In the genomic region with DNA sequence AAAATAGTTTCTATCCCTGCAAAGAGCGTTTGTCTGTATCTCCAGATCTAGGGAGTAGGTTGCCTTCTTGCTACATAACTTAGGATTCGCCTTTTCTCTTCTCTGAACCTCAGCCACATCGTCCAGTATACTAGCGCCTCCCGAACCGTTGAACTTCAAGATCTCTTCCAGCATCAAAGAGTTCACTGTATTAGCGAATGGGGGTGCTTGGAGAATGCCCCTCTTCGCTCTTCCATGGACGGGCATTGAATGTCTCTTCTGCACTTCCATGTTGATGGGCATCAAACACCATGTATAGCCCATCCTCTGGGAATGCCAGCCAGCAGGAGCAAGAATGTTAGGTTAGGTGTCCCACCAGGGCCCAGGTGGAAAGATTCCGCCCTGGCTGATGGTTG, we compare ENCODE assay signal across 17 cellular contexts. TPM values are rescaled to one million over a fixed set of nuclear protein-coding genes. Genes with fewer than 3 reads are reported as not detected.
DNase-seq lines count a peak whose midpoint lies in the region; TF ChIP-seq lines count a peak whose summit lies in the region.
"Had no signal": no experiment of that assay in that cellular context is flagged by ENCODE, and none has a peak within 500 bp of the region (broad histone marks: within the 10 kb centered on the region; RNA-seq: fewer than 3 reads in every experiment).

No MANE protein-coding gene starts in this region.

- H3K4me2 ChIP-seq in H9 (ENCODE audit: insufficient read depth, insufficient read length, low read length), result peak overlapping the region; percentile 80
- peak overlapping the region; percentile 92 for H3K4me2 ChIP-seq in skeletal muscle satellite cell (ENCODE audit: low read length)

- no peak overlapping the region for H2BK20ac ChIP-seq in H9 (ENCODE audit: low read depth, low read length, poor library complexity, severe bottlenecking)

- no peak overlapping the region for H4K91ac ChIP-seq in H9 (ENCODE audit: insufficient read length, low read depth, low read length)

- TF ChIP-seq POLR2A in tibial nerve (IDR thresholded peaks at IDR 0.05), result no peak

- H3K23me2 ChIP-seq in H9 (ENCODE audit: insufficient read length, low read depth, low read length, poor library complexity, severe bottlenecking), result peaks cover 9% of the 10 kb centered on the region

- H3K79me1 ChIP-seq in H9 (ENCODE audit: insufficient read depth, low read depth, low read length, poor library complexity, severe bottlenecking), result no peaks in the 10 kb centered on the region

- H2BK120ac ChIP-seq in H9 (ENCODE audit: low read depth, low read length, poor library complexity, severe bottlenecking), result no peak overlapping the region

- no peak overlapping the region for H3T11ph ChIP-seq in H9 (ENCODE audit: low read length)

- no peak overlapping the region for H2AK5ac ChIP-seq in H9 (ENCODE audit: insufficient read length, low read length)

- no peak overlapping the region for H3K18ac ChIP-seq in H9 (ENCODE audit: insufficient read length, low read depth, low read length)

- TF ChIP-seq CTCF in H9 (conservative IDR thresholded peaks at IDR 0.05), result no peak
- no peak for TF ChIP-seq CTCF in MCF 10A (IDR thresholded peaks at IDR 0.05; ENCODE audit: unreplicated experiment)
- no peak for TF ChIP-seq CTCF in tibial nerve (IDR thresholded peaks at IDR 0.05)

- H3K9ac ChIP-seq in H9 (ENCODE audit: extremely low read depth, insufficient read length, low read length), result no peak overlapping the region
- H3K9ac ChIP-seq in iPS-18a (ENCODE audit: low read length), result no peak overlapping the region
- no peak overlapping the region for H3K9ac ChIP-seq in skeletal muscle satellite cell (ENCODE audit: low read depth, low read length)

- H3K27me3 ChIP-seq in H9 (ENCODE audit: insufficient read depth, low read length) (peaks cover 49% of the 10 kb centered on the region), iPS-18a (ENCODE audit: control insufficient read depth, insufficient read depth, low read length) (peaks cover 77% of the 10 kb centered on the region), skeletal muscle satellite cell (ENCODE audit: control insufficient read depth, insufficient read depth, low read length) (peaks cover 54% of the 10 kb centered on the region), tibial nerve (peaks cover 0 to 16% of the 10 kb centered on the region in 2 donors)

- no peak overlapping the region for H3K14ac ChIP-seq in H9 (ENCODE audit: insufficient read depth, low read length)

- H2BK5ac ChIP-seq in H9 (ENCODE audit: insufficient read length, low read length), result no peak overlapping the region

- H3K4me3 ChIP-seq in iPS-18a (ENCODE audit: low read length), result peak overlapping the region; percentile 71
- no peak overlapping the region for H3K4me3 ChIP-seq in skeletal muscle satellite cell (ENCODE audit: low read length)
- peak overlapping the region in 2 of 4 donors; percentile 64 to 90 for H3K4me3 ChIP-seq in tibial nerve

- H3K27me3 Mint-ChIP-seq in H9 (ENCODE audit: low read depth) (peaks cover 100% of the 10 kb centered on the region), MCF 10A (ENCODE audit: insufficient read depth, unreplicated experiment) (peaks cover 43% of the 10 kb centered on the region)

- no peak overlapping the region for H3K23ac ChIP-seq in H9 (ENCODE audit: insufficient read length, low read depth, low read length)

- intact Hi-C loops in MCF 10A (cut with micrococcal nuclease), result no loop called here

- no peak for DNase-seq in H9
- no peak for DNase-seq in MCF 10A (ENCODE audit: unreplicated experiment)
- no peak for DNase-seq in caudate nucleus (lab: John Stamatoyannopoulos, UW)
- no peak for DNase-seq in tibial nerve (ENCODE audit: low spot score in 2 of 2)
- DNase-seq in activated naive CD4-positive, alpha-beta T cell treated with anti-CD3 and anti-CD28 coated beads, Interleukin-2, amount 50 U/mL, for 16 hours, result no peak
- DNase-seq in activated naive CD4-positive, alpha-beta T cell treated with Interleukin-2 at 50 U/mL for 16 hours, result no peak
- DNase-seq: activated CD4-positive, alpha-beta T cell treated with anti-CD3 and anti-CD28 coated beads, Interleukin-2, amount 10 ng/mL, durations not matched to agents 24 days and 14 days; CD4-positive, CD25-positive, alpha-beta regulatory T cell; central memory CD4-positive, alpha-beta T cell; midbrain; NCI-H1048; NCI-H2171; NCI-H774; upper lobe of right lung had no signal

- no peaks in the 10 kb centered on the region for H4K20me1 ChIP-seq in H9 (ENCODE audit: control insufficient read depth, insufficient read depth, insufficient read length)

- H3K27ac ChIP-seq in H9 (ENCODE audit: insufficient read length, low read depth, low read length) (no peak overlapping the region), iPS-18a (ENCODE audit: low read length) (no peak overlapping the region), caudate nucleus (ENCODE audit: low read depth, low read length) (no peak overlapping the region), tibial nerve (no peak overlapping the region)
- H3K27ac ChIP-seq: upper lobe of right lung had no signal

- H4K5ac ChIP-seq in H9 (ENCODE audit: insufficient read length, low read depth, low read length), result no peak overlapping the region

- no peak overlapping the region for H3K4ac ChIP-seq in H9 (ENCODE audit: low read depth, low read length)

- no peak overlapping the region; a peak in 1 of 7 replicates for H3K27ac Mint-ChIP-seq in H9
- H3K27ac Mint-ChIP-seq in MCF 10A (ENCODE audit: low read depth, unreplicated experiment), result no peak overlapping the region
- H3K27ac Mint-ChIP-seq: activated CD4-positive, alpha-beta T cell treated with anti-CD3 and anti-CD28 coated beads, Interleukin-2, amount 10 ng/mL, durations not matched to agents 24 days and 14 days; CD4-positive, CD25-positive, alpha-beta regulatory T cell had no signal

- H3K4me1 ChIP-seq in H9 (ENCODE audit: insufficient read depth, low read length), result no peaks in the 10 kb centered on the region
- H3K4me1 ChIP-seq in iPS-18a (ENCODE audit: control insufficient read depth, low read depth, low read length), result peaks cover 5% of the 10 kb centered on the region
- peaks cover 13% of the 10 kb centered on the region for H3K4me1 ChIP-seq in skeletal muscle satellite cell (ENCODE audit: control insufficient read depth, insufficient read depth, low read length)
- peaks cover 0 to 16% (median 3%) of the 10 kb centered on the region in 4 donors for H3K4me1 ChIP-seq in tibial nerve

- no peak overlapping the region for H3K56ac ChIP-seq in H9 (ENCODE audit: insufficient read length, low read depth, low read length)

- H3K36me3 ChIP-seq in iPS-18a (ENCODE audit: control insufficient read depth, low read depth, low read length) (no peaks in the 10 kb centered on the region), skeletal muscle satellite cell (ENCODE audit: insufficient read depth, low read length) (no peaks in the 10 kb centered on the region), tibial nerve (no peaks in the 10 kb centered on the region)
- H3K36me3 ChIP-seq: upper lobe of right lung had no signal

- H3K4me3 Mint-ChIP-seq in H9 (peak overlapping the region; percentile 66 to 84), MCF 10A (ENCODE audit: unreplicated experiment) (peak overlapping the region; percentile 2)
- H3K4me3 Mint-ChIP-seq: activated CD4-positive, alpha-beta T cell treated with anti-CD3 and anti-CD28 coated beads, Interleukin-2, amount 10 ng/mL, durations not matched to agents 24 days and 14 days; CD4-positive, CD25-positive, alpha-beta regulatory T cell had no signal

- H3K4me1 Mint-ChIP-seq in H9 (peaks cover 6 to 22% of the 10 kb centered on the region in 2 experiments), MCF 10A (ENCODE audit: insufficient read depth, unreplicated experiment) (no peaks in the 10 kb centered on the region)
- H3K4me1 Mint-ChIP-seq: activated CD4-positive, alpha-beta T cell treated with anti-CD3 and anti-CD28 coated beads, Interleukin-2, amount 10 ng/mL, durations not matched to agents 24 days and 14 days had no signal

- TF ChIP-seq EP300 in tibial nerve (IDR thresholded peaks at IDR 0.05), result no peak

- POLR2A ChIA-PET in MCF 10A (lab: Yijun Ruan, JAX), result no interaction called here

- H3K9me3 ChIP-seq in H9 (ENCODE audit: control insufficient read depth, low read depth, low read length) (no peaks in the 10 kb centered on the region), iPS-18a (ENCODE audit: control insufficient read depth, low read depth, low read length) (no peaks in the 10 kb centered on the region), skeletal muscle satellite cell (replicated peaks; ENCODE audit: low read length) (no peaks in the 10 kb centered on the region), tibial nerve (no peaks in the 10 kb centered on the region)
- H3K9me3 ChIP-seq: upper lobe of right lung had no signal

- H3K9me3 Mint-ChIP-seq in H9 (peaks cover 0 to 4% of the 10 kb centered on the region in 2 experiments; a peak in 2 of 5 replicates), MCF 10A (ENCODE audit: unreplicated experiment) (no peaks in the 10 kb centered on the region)

- no peaks in the 10 kb centered on the region for H3K79me2 ChIP-seq in H9 (ENCODE audit: insufficient read depth, low read length)

- no peak overlapping the region for H4K8ac ChIP-seq in H9 (replicated peaks; ENCODE audit: insufficient read length, low read depth, low read length)

- H2BK12ac ChIP-seq in H9 (ENCODE audit: insufficient read length, low read depth, low read length), result no peak overlapping the region

- peaks cover 0 to 5% (median 0%) of the 10 kb centered on the region in 3 experiments; a peak in 1 of 7 replicates for H3K36me3 Mint-ChIP-seq in H9 (ENCODE audit: insufficient read depth in 1 of 3, low read depth in 3 of 3)
- H3K36me3 Mint-ChIP-seq in MCF 10A (ENCODE audit: insufficient read depth, unreplicated experiment), result no peaks in the 10 kb centered on the region
- H3K36me3 Mint-ChIP-seq: CD4-positive, CD25-positive, alpha-beta regulatory T cell had no signal

- H2AFZ ChIP-seq in H9 (ENCODE audit: low read length), result no peak overlapping the region

- WGBS in H9 (ENCODE audit: extremely low coverage, insufficient read length, low lambda C conversion rate), result no CpG with 5 or more reads among the region's 10 CpGs
- 50 to 60% methylated on average over 10 of the region's 10 CpGs for WGBS in tibial nerve, 2 donors

- no TSS peak for BruUV-seq in MCF 10A (replicated peaks; lab: Mats Ljungman, UMichigan)

- H2BK15ac ChIP-seq in H9 (ENCODE audit: low read depth, low read length), result no peak overlapping the region

- CTCF ChIA-PET in MCF 10A (lab: Yijun Ruan, JAX), result interaction anchor here (1.2 kb wide), 1 partner anchor 8 kb away, joined by 3 read pairs; no protein-coding TSS in a partner anchor

RNA-seq across cellular contexts. Expression of a gene that starts 0.6 kb away (rescaled TPM):
- total RNA-seq in H9 (2021) (not detected in 2 replicates), MCF 10A (2022) (not detected in 2 replicates), tibial nerve (not detected)
- not detected in 2 replicates for total RNA-seq in skeletal muscle satellite cell (2012; rRNA removed)
- total RNA-seq: activated CD4-positive, alpha-beta T cell treated with anti-CD3 and anti-CD28 coated beads, Interleukin-2, amount 10 ng/mL, durations not matched to agents 24 days and 14 days; CD4-positive, CD25-positive, alpha-beta regulatory T cell; osteoblast had no signal
